17 cellular contexts compared by ENCODE assay signal in genomic region chr11:33052241-33052640, GRCh38. TPM values are rescaled to one million over a fixed set of nuclear protein-coding genes. Genes with fewer than 3 reads are reported as not detected.
A peak's percentile ranks its signal among the peaks of the same experiment; 100 is the strongest.
DNase-seq lines count a peak whose midpoint lies in the region; ATAC-seq, FAIRE-seq and TF ChIP-seq lines count a peak whose summit lies in the region.
"Had no signal": no experiment of that assay in that cellular context is flagged by ENCODE, and none has a peak within 500 bp of the region (broad histone marks: within the 10 kb centered on the region; RNA-seq: fewer than 3 reads in every experiment).

No MANE protein-coding gene starts in this region.

- 57% methylated on average over 1 of the region's 2 CpGs for WGBS in K562 (ENCODE audit: insufficient coverage, low coverage, missing lambda C conversion rate)

- intact Hi-C loops in K562 (cut with micrococcal nuclease) = no loop called here

- H3K27ac ChIP-seq in K562 (ENCODE audit: extremely low read depth, low read depth, low read length) = no peak overlapping the region
- H3K27ac ChIP-seq: 22Rv1, SJCRH30 had no signal

- no peak for TF ChIP-seq RAD21 in K562 (CRISPR knock-in tag; conservative IDR thresholded peaks at IDR 0.05 in 1 of 2, IDR thresholded peaks at IDR 0.05 in 1 of 2)

- H3K4me3 ChIP-seq in NB4 (ENCODE audit: low read depth, low read length) (no peak overlapping the region), K562 (no peak overlapping the region)
- H3K4me3 ChIP-seq: HAP-1, SJCRH30 had no signal

- TF ChIP-seq CTCF in NB4 (IDR thresholded peaks at IDR 0.05; ENCODE audit: low read depth, low read length) = no peak
- TF ChIP-seq CTCF in K562 (IDR thresholded peaks at IDR 0.05 in 2 of 3, conservative IDR thresholded peaks at IDR 0.05 in 1 of 3; ENCODE audit: insufficient read depth in 2 of 3, low read depth in 1 of 3, low read length in 3 of 3) = no peak

- ATAC-seq in K562 = no peak
- no peak for ATAC-seq in stimulated activated memory B cell treated with anti-CD40 and anti-IgM and Interleukin-4, amounts not matched to agents 10 μg/mL and 1 μg/mL and 100 μg/mL, for 72 hours
- ATAC-seq in GM21381 (IDR thresholded peaks at IDR 0.05; ENCODE audit: unreplicated experiment) = no peak
- ATAC-seq in HG02973 (IDR thresholded peaks at IDR 0.05; ENCODE audit: unreplicated experiment) = no peak

- H3K9me3 Mint-ChIP-seq in stimulated activated memory B cell treated with anti-CD40 and anti-IgM and Interleukin-4, amounts not matched to agents 10 μg/mL and 1 μg/mL and 100 μg/mL, for 72 hours = no peaks in the 10 kb centered on the region

- no TSS peak for BruUV-seq in K562 (replicated peaks; lab: Mats Ljungman, UMichigan)

- H3K9me1 ChIP-seq in K562 (ENCODE audit: control insufficient read depth, insufficient read depth, low read length) = no peaks in the 10 kb centered on the region

- H3K4me2 ChIP-seq in K562 (ENCODE audit: insufficient read depth, low read length) = no peak overlapping the region

- TF ChIP-seq POLR2A in NB4 (IDR thresholded peaks at IDR 0.05; ENCODE audit: extremely low read depth, insufficient read length) = no peak
- no peak for TF ChIP-seq POLR2A in K562 (conservative IDR thresholded peaks at IDR 0.05)

- CTCF ChIA-PET in K562 (lab: Yijun Ruan, JAX; ENCODE audit: low intra/inter-chr PET ratio) = no interaction called here

- no peak overlapping the region for H3K4me3 Mint-ChIP-seq in stimulated activated memory B cell treated with anti-CD40 and anti-IgM and Interleukin-4, amounts not matched to agents 10 μg/mL and 1 μg/mL and 100 μg/mL, for 72 hours

- H3K27ac Mint-ChIP-seq in stimulated activated memory B cell treated with anti-CD40 and anti-IgM and Interleukin-4, amounts not matched to agents 10 μg/mL and 1 μg/mL and 100 μg/mL, for 72 hours = peak overlapping the region; percentile 88

- no peaks in the 10 kb centered on the region for H4K20me1 ChIP-seq in K562 (replicated peaks; ENCODE audit: control insufficient read depth, insufficient read depth, low read length)

- peaks cover 29% of the 10 kb centered on the region for H3K36me3 Mint-ChIP-seq in stimulated activated memory B cell treated with anti-CD40 and anti-IgM and Interleukin-4, amounts not matched to agents 10 μg/mL and 1 μg/mL and 100 μg/mL, for 72 hours

- H3K27me3 ChIP-seq in K562 (ENCODE audit: control insufficient read depth in 2 of 2, insufficient read depth in 2 of 2, low read length in 2 of 2) = no peaks in the 10 kb centered on the region
- H3K27me3 ChIP-seq: SJCRH30 had no signal

- no peaks in the 10 kb centered on the region for H3K4me1 ChIP-seq in K562 (replicated peaks in 1 of 2; ENCODE audit: control insufficient read depth in 2 of 2, insufficient read depth in 2 of 2, low read length in 2 of 2)
- H3K4me1 ChIP-seq: SJCRH30 had no signal

- no peak overlapping the region for H2AFZ ChIP-seq in K562 (ENCODE audit: low read depth, low read length)

- H3K4me1 Mint-ChIP-seq in stimulated activated memory B cell treated with anti-CD40 and anti-IgM and Interleukin-4, amounts not matched to agents 10 μg/mL and 1 μg/mL and 100 μg/mL, for 72 hours = peaks cover 20% of the 10 kb centered on the region

- no peak for FAIRE-seq in K562 (lab: Jason Lieb, UNC)

- in situ Hi-C loops in K562 (cut with MboI) = no loop called here

- no peaks in the 10 kb centered on the region for H3K79me2 ChIP-seq in K562 (ENCODE audit: control insufficient read depth, insufficient read depth, low read length)

- no peaks in the 10 kb centered on the region for H3K9me3 ChIP-seq in K562 (replicated peaks; ENCODE audit: control insufficient read depth, insufficient read depth, low read depth, low read length)
- H3K9me3 ChIP-seq: HAP-1, SJCRH30 had no signal

- POLR2A ChIA-PET in K562 (lab: Yijun Ruan, JAX) = interaction anchor here (2.8 kb wide), 1 partner anchor 13 kb away, joined by 12 read pairs; the partner anchor contains the start of gene TCP11L1

- H3K36me3 ChIP-seq in K562 (ENCODE audit: control insufficient read depth, insufficient read depth, low read length) = no peaks in the 10 kb centered on the region

- peak; percentile 36 to 41 for DNase-seq in NOMO-1 (lab: John Stamatoyannopoulos, UW; ENCODE audit: unreplicated experiment in 2 of 2)
- DNase-seq in NOMO-1 treated with dmso at 0.1 percent for 144 hours (lab: John Stamatoyannopoulos, UW; ENCODE audit: unreplicated experiment) = no peak
- DNase-seq in NB4 (ENCODE audit: low read depth) = peak; percentile 40
- DNase-seq in K562 (ENCODE audit: extremely low read depth in 1 of 4, low spot score in 3 of 4) = no peak
- no peak for DNase-seq in islet precursor cell
- DNase-seq: C1 segment of cervical spinal cord, DMS53, IMR-90, NCI-H1092, NCI-H446 treated with DMSO at 0.1 percent for 48 hours, NCI-H774, SJCRH30 had no signal

- no peak for TF ChIP-seq EP300 in K562 (IDR thresholded peaks at IDR 0.05; ENCODE audit: low read length)

- H3K9ac ChIP-seq in K562 (ENCODE audit: insufficient read depth in 1 of 2, low read depth in 2 of 2, low read length in 2 of 2) = no peak overlapping the region

- no peaks in the 10 kb centered on the region for H3K27me3 Mint-ChIP-seq in stimulated activated memory B cell treated with anti-CD40 and anti-IgM and Interleukin-4, amounts not matched to agents 10 μg/mL and 1 μg/mL and 100 μg/mL, for 72 hours

RNA-seq across cellular contexts. Expression of gene TCP11L1, which starts 12.9 kb away (rescaled TPM):
- total RNA-seq in K562 (2011; cell fraction: chromatin; rRNA removed; ENCODE audit: low replicate concordance) = 15.7 and 21.6 TPM in 2 replicates
- 8.2 and 9.9 TPM in 2 replicates for total RNA-seq in K562 (2011; cell fraction: nucleolus; rRNA removed)
- total RNA-seq in K562 (2011; cell fraction: nucleoplasm; rRNA removed) = 15.8 and 19.5 TPM in 2 replicates
- total RNA-seq in K562 (2014; rRNA removed) = 5.8 and 15.3 TPM in 2 replicates
- total RNA-seq in K562 (2014; rRNA removed; fragmentation: Illumina TruSeq; extraction: Trizol) = 6.2 and 6.4 TPM in 2 replicates
- total RNA-seq in K562 (2015; rRNA removed; fragmentation: Illumina TruSeq; extraction: Trizol) = 4.5 and 4.7 TPM in 2 replicates
- 8.1 and 8.9 TPM in 2 replicates for total RNA-seq in K562 (2021)
- 5.8 and 6.1 TPM in 2 replicates for polyA plus RNA-seq in K562 (2011; rRNA removed)
- 4.6 and 6.3 TPM in 2 replicates for polyA plus RNA-seq in K562 (2011; cell fraction: cytosol; rRNA removed)
- polyA plus RNA-seq in K562 (2011; cell fraction: nucleus; rRNA removed) = 4.9 and 5.8 TPM in 2 replicates
- polyA plus RNA-seq in K562 (2012) = 2.4 and 3.6 TPM in 2 replicates
- polyA plus RNA-seq in K562 (2014; fragmentation: Illumina TruSeq; extraction: Trizol) = 4.5 and 5.4 TPM in 2 replicates
- polyA plus RNA-seq in K562 (2014; fragmentation: Nextera tagmentation; extraction: Ambion mirVana) = 1 to 10 TPM; 1.6 TPM
- 4.1 and 4.3 TPM in 2 replicates for polyA plus RNA-seq in K562 (2014; rRNA removed)
- polyA minus RNA-seq in K562 (2011; rRNA and poly(A)+ RNA removed) = 17.5 and 18.7 TPM in 2 replicates
- 8.2 and 9.4 TPM in 2 replicates for polyA minus RNA-seq in K562 (2011; cell fraction: cytosol; rRNA and poly(A)+ RNA removed)
- 5.0 and 10.7 TPM in 2 replicates for polyA minus RNA-seq in K562 (2011; cell fraction: nucleus; rRNA and poly(A)+ RNA removed)

RNA-seq across cellular contexts. Expression of gene DEPDC7, which starts 36.6 kb away (rescaled TPM):
- total RNA-seq in K562 (2011; cell fraction: chromatin; rRNA removed; ENCODE audit: low replicate concordance) = 16.3 and 28.3 TPM in 2 replicates
- total RNA-seq in K562 (2011; cell fraction: nucleolus; rRNA removed) = 7.8 and 9.7 TPM in 2 replicates
- total RNA-seq in K562 (2011; cell fraction: nucleoplasm; rRNA removed) = 16.7 and 18.7 TPM in 2 replicates
- 8.4 and 10.3 TPM in 2 replicates for total RNA-seq in K562 (2014; rRNA removed)
- total RNA-seq in K562 (2014; rRNA removed; fragmentation: Illumina TruSeq; extraction: Trizol) = 13.8 and 13.9 TPM in 2 replicates
- total RNA-seq in K562 (2015; rRNA removed; fragmentation: Illumina TruSeq; extraction: Trizol) = 13.8 and 15.5 TPM in 2 replicates
- 9.4 and 9.5 TPM in 2 replicates for total RNA-seq in K562 (2021)
- polyA plus RNA-seq in K562 (2011; rRNA removed) = 14.5 and 19.9 TPM in 2 replicates
- polyA plus RNA-seq in K562 (2011; cell fraction: cytosol; rRNA removed) = 3.4 and 6.0 TPM in 2 replicates
- polyA plus RNA-seq in K562 (2011; cell fraction: nucleus; rRNA removed) = 12.6 and 16.7 TPM in 2 replicates
- polyA plus RNA-seq in K562 (2012) = 5.3 and 7.0 TPM in 2 replicates
- 12.7 and 15.7 TPM in 2 replicates for polyA plus RNA-seq in K562 (2014; fragmentation: Illumina TruSeq; extraction: Trizol)
- 1 to 10 TPM; 5.4 to 8.1 TPM for polyA plus RNA-seq in K562 (2014; fragmentation: Nextera tagmentation; extraction: Ambion mirVana)
- polyA plus RNA-seq in K562 (2014; rRNA removed) = 12.0 and 13.8 TPM in 2 replicates
- 13.2 and 14.0 TPM in 2 replicates for polyA minus RNA-seq in K562 (2011; rRNA and poly(A)+ RNA removed)
- 4.3 and 5.2 TPM in 2 replicates for polyA minus RNA-seq in K562 (2011; cell fraction: cytosol; rRNA and poly(A)+ RNA removed)
- polyA minus RNA-seq in K562 (2011; cell fraction: nucleus; rRNA and poly(A)+ RNA removed) = 11.3 and 13.6 TPM in 2 replicates

Comparison
In these comparisons a context has a peak if more than half of its experiments do, and no peak if none do; other contexts are left out.
1. DNase-seq: peak in NOMO-1 (2 of 2) and NB4 (single experiment); none in NOMO-1 treated with dmso at 0.1 percent for 144 hours (single experiment), K562 (0 of 4) and islet precursor cell (single experiment).